In genomic region chr6:42563697-42564495, GRCh38 we compare ENCODE assay signal across 8 cellular contexts. TPM values are rescaled to one million over a fixed set of nuclear protein-coding genes. Genes with fewer than 3 reads are reported as not detected.
DNase-seq lines count a peak whose midpoint lies in the region; ATAC-seq and TF ChIP-seq lines count a peak whose summit lies in the region.

UBR2 (plus strand) TSS chr6:42564029; CDS start chr6:42564320, 291 bp downstream.

- peak within 1 kb of the TSS; percentile 91 for H3K4me2 ChIP-seq in SK-N-SH

- H2AFZ ChIP-seq in SK-N-SH (ENCODE audit: low read depth): peak within 1 kb of the TSS; percentile 84; the same call in 1 of the 2 replicates

- peak within 1 kb of the TSS; percentile 76 to 94 for H3K4me3 ChIP-seq in SK-N-SH (ENCODE audit: low read depth in 2 of 2, low read length in 1 of 2)

- POLR2A ChIA-PET in GM10248 (lab: Yijun Ruan, JAX): interaction anchor here (0.6 to 0.9 kb wide), 2 partner anchors 221 to 1148 kb away, joined by 3 read pairs; no protein-coding TSS in a partner anchor
- POLR2A ChIA-PET in SK-N-SH (lab: Yijun Ruan, JAX): interaction anchor here (0.6 to 2.3 kb wide), 11 partner anchors 9 to 833 kb away, joined by 3 to 8 read pairs (median 4); partner anchors contain the start of genes PEX6, RPL7L1, TAF8 and TRERF1

- H3K27me3 ChIP-seq in SK-N-SH (ENCODE audit: insufficient read depth): no peaks in the 10 kb centered on the region

- H3K4me1 ChIP-seq in SK-N-SH (ENCODE audit: control insufficient read depth in 1 of 2, insufficient read depth in 2 of 2, low read depth in 1 of 2, low read length in 1 of 2): peaks cover 0 to 2% of the 10 kb centered on the region in 2 experiments; a peak in 1 of 4 replicates

- DNase-seq in GM10248 (ENCODE audit: extremely low spot score): peak; percentile 92
- peak; percentile 96 for DNase-seq in NCI-H1048 (lab: John Stamatoyannopoulos, UW)
- DNase-seq in SK-N-SH: peak; percentile 92
- peak; percentile 93 for DNase-seq in activated naive CD4-positive, alpha-beta T cell treated with anti-CD3 and anti-CD28 coated beads, Interleukin-2, amount 50 U/mL, for 16 hours
- DNase-seq in germinal center (ENCODE audit: low spot score): peak; percentile 92
- DNase-seq in non-pigmented ciliary epithelial cell (ENCODE audit: low read depth): peak; percentile 94
- DNase-seq in superior temporal gyrus (ENCODE audit: extremely low spot score): peak; percentile 100

- WGBS in SK-N-SH (ENCODE audit: low lambda C conversion rate): 1% methylated on average over 30 of the region's 50 CpGs

- ATAC-seq in HG02571 (IDR thresholded peaks at IDR 0.05; ENCODE audit: unreplicated experiment): peak; percentile 91

- peaks cover 50% of the 10 kb centered on the region for H3K79me2 ChIP-seq in SK-N-SH (ENCODE audit: insufficient read depth)

- peak within 1 kb of the TSS; percentile 92 for H3K9ac ChIP-seq in SK-N-SH

- no peak for TF ChIP-seq RAD21 in SK-N-SH (IDR thresholded peaks at IDR 0.05; ENCODE audit: low read length)

- no peak for TF ChIP-seq EP300 in SK-N-SH (IDR thresholded peaks at IDR 0.05; ENCODE audit: borderline replicate concordance in 1 of 2, low read depth in 1 of 2, low read length in 1 of 2)

- no peaks in the 10 kb centered on the region for H3K9me2 ChIP-seq in SK-N-SH

- H4K20me1 ChIP-seq in SK-N-SH (ENCODE audit: insufficient read depth): no peaks in the 10 kb centered on the region

- H3F3A ChIP-seq in SK-N-SH (replicated peaks; ENCODE audit: insufficient read depth): peaks cover 9% of the 10 kb centered on the region

- peaks cover 0 to 10% of the 10 kb centered on the region in 2 experiments for H3K36me3 ChIP-seq in SK-N-SH (replicated peaks in 1 of 2; ENCODE audit: control insufficient read depth in 1 of 2, insufficient read depth in 2 of 2, low read length in 1 of 2)

- H3K9me3 ChIP-seq in SK-N-SH: no peaks in the 10 kb centered on the region

- TF ChIP-seq CTCF in GM10248 (IDR thresholded peaks at IDR 0.05; ENCODE audit: control extremely low read depth, extremely low read depth, low read depth, missing control alignments): peak; percentile 27
- TF ChIP-seq CTCF in SK-N-SH (IDR thresholded peaks at IDR 0.05): peak; percentile 33; the same call in 1 of the 2 replicates

- CTCF ChIA-PET in GM10248 (lab: Yijun Ruan, JAX) (interaction anchor here (0.8 to 8.1 kb wide), 14 partner anchors 9 to 350 kb away, joined by 3 to 100 read pairs (median 6); partner anchors contain the start of gene TBCC), SK-N-SH (lab: Yijun Ruan, JAX) (interaction anchor here (0.8 to 10.5 kb wide), 12 partner anchors 8 to 489 kb away, joined by 3 to 82 read pairs (median 4); no protein-coding TSS in a partner anchor)

- peak within 1 kb of the TSS; percentile 81 to 94 for H3K27ac ChIP-seq in SK-N-SH (ENCODE audit: low read depth in 2 of 2, low read length in 1 of 2)

TF ChIP-seq in SK-N-SH, 30 proteins besides CTCF, POLR2A, EP300 and RAD21 (continues in another document):
- TF ChIP-seq NRF1 (IDR thresholded peaks at IDR 0.05; ENCODE audit: low read depth, low read length) (no peak), RCOR1 (IDR thresholded peaks at IDR 0.05; ENCODE audit: low read length) (0 out of 2 replicates have a peak, but pooled peaks have one; percentile 14), ZBTB33 (IDR thresholded peaks at IDR 0.05; ENCODE audit: borderline replicate concordance, low read depth) (no peak), TCF12 (IDR thresholded peaks at IDR 0.05) (no peak), GABPA (IDR thresholded peaks at IDR 0.05; ENCODE audit: low read depth) (peak; percentile 75), MXI1 (IDR thresholded peaks at IDR 0.05; ENCODE audit: low read depth, low read length) (peak; percentile 18), FOSL2 (IDR thresholded peaks at IDR 0.05; ENCODE audit: borderline replicate concordance, low read depth) (no peak), REST (IDR thresholded peaks at IDR 0.05; ENCODE audit: low read depth, low read length) (0 out of 2 replicates have a peak, but pooled peaks have one; percentile 15), GATA2 (CRISPR knock-in tag; IDR thresholded peaks at IDR 0.05) (no peak), USF2 (IDR thresholded peaks at IDR 0.05; ENCODE audit: borderline replicate concordance, low read depth, low read length) (no peak), RXRA (IDR thresholded peaks at IDR 0.05; ENCODE audit: borderline replicate concordance, low read depth) (no peak), NFIC (IDR thresholded peaks at IDR 0.05; ENCODE audit: borderline replicate concordance) (peak; percentile 97), SMC3 (IDR thresholded peaks at IDR 0.05; ENCODE audit: low read depth, low read length) (no peak), TAF1 (IDR thresholded peaks at IDR 0.05; ENCODE audit: borderline replicate concordance, low read depth, low read length) (peak; percentile 48), ELF1 (IDR thresholded peaks at IDR 0.05) (peak; percentile 91), EZH2phosphoT487 (IDR thresholded peaks at IDR 0.05; ENCODE audit: borderline replicate concordance, low read depth) (no peak), MEF2A (IDR thresholded peaks at IDR 0.05; ENCODE audit: borderline replicate concordance, low read depth) (no peak), CHD2 (IDR thresholded peaks at IDR 0.05; ENCODE audit: low read length, partially characterized antibody) (peak; percentile 88), FOXM1 (IDR thresholded peaks at IDR 0.05; ENCODE audit: low read depth) (no peak), JUND (IDR thresholded peaks at IDR 0.05) (no peak), YY1 (IDR thresholded peaks at IDR 0.05; ENCODE audit: low read depth) (peak; percentile 72; the same call in 1 of the 2 replicates), PBX3 (IDR thresholded peaks at IDR 0.05) (no peak; the same call in 1 of the 2 replicates), POLR2AphosphoS5 (IDR thresholded peaks at IDR 0.05; ENCODE audit: low read depth, low read length) (peak; percentile 95)

RNA-seq across cellular contexts. Expression of gene UBR2, which starts in this region (rescaled TPM):
- polyA plus RNA-seq in SK-N-SH (2012; rRNA removed): 5.2 and 7.2 TPM in 2 replicates
- 5.5 and 5.6 TPM in 2 replicates for polyA plus RNA-seq in SK-N-SH (2012; cell fraction: cytosol; rRNA removed)
- polyA plus RNA-seq in SK-N-SH (2012; cell fraction: nucleus; rRNA removed): 11.6 and 19.9 TPM in 2 replicates

Comparison
In these comparisons a context has a peak if more than half of its experiments do, and no peak if none do; other contexts are left out.
1. Peak in every context shown above with its lines: DNase-seq, ATAC-seq, H3K4me3 ChIP-seq and H3K27ac ChIP-seq.